In the genomic region with DNA sequence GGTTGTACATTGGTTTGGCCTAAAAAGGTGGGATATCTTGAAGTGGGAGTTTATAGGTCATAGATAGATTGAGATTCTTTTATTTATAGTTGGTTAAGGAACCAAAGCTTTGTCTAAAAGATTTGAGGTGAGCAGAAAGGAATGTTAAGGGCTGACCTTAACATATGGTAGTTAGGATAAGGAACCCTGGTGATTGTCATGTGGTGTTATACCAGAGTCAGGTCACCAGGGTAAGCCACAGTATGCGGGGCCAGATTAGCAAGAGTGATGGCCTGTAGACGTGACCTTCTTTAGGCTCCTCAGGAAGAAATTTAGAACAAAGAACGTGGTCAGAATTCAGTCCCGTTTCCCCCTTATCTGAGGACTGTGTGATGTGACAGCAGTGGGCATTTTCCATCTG, we compare ENCODE assay signal across 29 cellular contexts.
"Had no signal": no experiment of that assay in that cellular context is flagged by ENCODE, and none has a peak within 500 bp of the region (broad histone marks: within the 10 kb centered on the region; RNA-seq: fewer than 3 reads in every experiment).

No MANE protein-coding gene starts in this region.

- H3K4me1 Mint-ChIP-seq: stimulated activated effector memory CD8-positive, alpha-beta T cell treated with anti-CD3 and anti-CD28 coated beads, Interleukin-12 subunit alpha, Interleukin-12 subunit beta, amount 100 ng/mL, for 72 hours; stimulated activated memory B cell treated with anti-CD40 and anti-IgM and Interleukin-4, amounts not matched to agents 10 μg/mL and 1 μg/mL and 100 μg/mL, for 72 hours; stimulated activated naive B cell treated with anti-CD40 and anti-IgM and Interleukin-4, amounts not matched to agents 10 μg/mL and 1 μg/mL and 100 μg/mL, for 72 hours; stimulated activated naive CD8-positive, alpha-beta T cell treated with anti-CD3 and anti-CD28 coated beads, Interleukin-15, amount 100 ng/mL, for 72 hours had no signal

- H3K4me1 ChIP-seq: stomach, suprapubic skin, testis, thyroid gland, tibial nerve, transverse colon, upper lobe of right lung, uterus, vagina had no signal

- H3K27ac Mint-ChIP-seq: stimulated activated effector memory CD8-positive, alpha-beta T cell treated with anti-CD3 and anti-CD28 coated beads, Interleukin-12 subunit alpha, Interleukin-12 subunit beta, amount 100 ng/mL, for 72 hours; stimulated activated memory B cell treated with anti-CD40 and anti-IgM and Interleukin-4, amounts not matched to agents 10 μg/mL and 1 μg/mL and 100 μg/mL, for 72 hours; stimulated activated naive B cell treated with anti-CD40 and anti-IgM and Interleukin-4, amounts not matched to agents 10 μg/mL and 1 μg/mL and 100 μg/mL, for 72 hours; stimulated activated naive CD8-positive, alpha-beta T cell treated with anti-CD3 and anti-CD28 coated beads, Interleukin-15, amount 100 ng/mL, for 72 hours; stimulated activated naive CD8-positive, alpha-beta T cell treated with anti-CD3 and anti-CD28 coated beads, Interleukin-15, Interleukin-2, amounts not matched to agents 100 ng/mL and 50 ng/mL, for 24 hours; type B pancreatic cell had no signal

- H3K9me3 Mint-ChIP-seq: type B pancreatic cell had no signal

- H3K27me3 Mint-ChIP-seq: stimulated activated memory B cell treated with anti-CD40 and anti-IgM and Interleukin-4, amounts not matched to agents 10 μg/mL and 1 μg/mL and 100 μg/mL, for 72 hours; stimulated activated naive B cell treated with anti-CD40 and anti-IgM and Interleukin-4, amounts not matched to agents 10 μg/mL and 1 μg/mL and 100 μg/mL, for 72 hours; stimulated activated naive CD8-positive, alpha-beta T cell treated with anti-CD3 and anti-CD28 coated beads, Interleukin-15, amount 100 ng/mL, for 72 hours; stimulated activated naive CD8-positive, alpha-beta T cell treated with anti-CD3 and anti-CD28 coated beads, Interleukin-15, Interleukin-2, amounts not matched to agents 100 ng/mL and 50 ng/mL, for 24 hours; type B pancreatic cell had no signal

- H3K36me3 Mint-ChIP-seq: stimulated activated effector memory CD8-positive, alpha-beta T cell treated with anti-CD3 and anti-CD28 coated beads, Interleukin-12 subunit alpha, Interleukin-12 subunit beta, amount 100 ng/mL, for 72 hours; stimulated activated memory B cell treated with anti-CD40 and anti-IgM and Interleukin-4, amounts not matched to agents 10 μg/mL and 1 μg/mL and 100 μg/mL, for 72 hours; stimulated activated naive B cell treated with anti-CD40 and anti-IgM and Interleukin-4, amounts not matched to agents 10 μg/mL and 1 μg/mL and 100 μg/mL, for 72 hours; type B pancreatic cell had no signal

- H3K4me3 Mint-ChIP-seq: stimulated activated effector memory CD8-positive, alpha-beta T cell treated with anti-CD3 and anti-CD28 coated beads, Interleukin-12 subunit alpha, Interleukin-12 subunit beta, amount 100 ng/mL, for 72 hours; stimulated activated memory B cell treated with anti-CD40 and anti-IgM and Interleukin-4, amounts not matched to agents 10 μg/mL and 1 μg/mL and 100 μg/mL, for 72 hours; stimulated activated naive B cell treated with anti-CD40 and anti-IgM and Interleukin-4, amounts not matched to agents 10 μg/mL and 1 μg/mL and 100 μg/mL, for 72 hours; stimulated activated naive CD8-positive, alpha-beta T cell treated with anti-CD3 and anti-CD28 coated beads, Interleukin-15, amount 100 ng/mL, for 72 hours; stimulated activated naive CD8-positive, alpha-beta T cell treated with anti-CD3 and anti-CD28 coated beads, Interleukin-15, Interleukin-2, amounts not matched to agents 100 ng/mL and 50 ng/mL, for 24 hours; type B pancreatic cell had no signal

- DNase-seq: stimulated activated CD4-positive, alpha-beta T cell treated with anti-CD3 and anti-CD28 coated beads, Interleukin-2, amount 100 ng/mL, for 48 hours; stimulated activated CD4-positive, alpha-beta T cell treated with anti-CD3 and anti-CD28 coated beads, Interleukin-4, amount 100 ng/mL, for 1 hour; stimulated activated CD4-positive, alpha-beta T cell treated with anti-CD3 and anti-CD28 coated beads, Interleukin-4, amount 100 ng/mL, for 24 hours; stimulated activated CD4-positive, alpha-beta T cell treated with anti-CD3 and anti-CD28 coated beads, Interleukin-4, amount 100 ng/mL, for 4 hours; stimulated activated CD8-positive, alpha-beta memory T cell treated with anti-CD3 and anti-CD28 coated beads, Interleukin-4, amount 100 ng/mL, for 48 hours; stimulated activated naive B cell treated with anti-CD40 and anti-IgM and Interleukin-4, amounts not matched to agents 10 μg/mL and 1 μg/mL and 100 μg/mL, for 72 hours; stimulated activated naive CD4-positive, alpha-beta T cell; stimulated activated naive CD4-positive, alpha-beta T cell treated with Interleukin-2 at 50 U/mL for 16 hours; stimulated activated naive CD8-positive, alpha-beta T cell treated with anti-CD3 and anti-CD28 coated beads, Interleukin-15, amount 100 ng/mL, for 72 hours; stimulated activated naive CD8-positive, alpha-beta T cell treated with anti-CD3 and anti-CD28 coated beads, Interleukin-15, Interleukin-2, amounts not matched to agents 100 U/mL and 50 U/mL, for 24 hours; stomach; substantia nigra; testis; thyroid gland; tibial artery; transverse colon; trophoblast cell; upper lobe of right lung; uterus had no signal

- FAIRE-seq: urothelium cell line had no signal

- H3K36me3 ChIP-seq: stomach, suprapubic skin, thoracic aorta, thyroid gland, tibial artery, tibial nerve, transverse colon, upper lobe of left lung, upper lobe of right lung, uterus, vagina had no signal

- H3K27me3 ChIP-seq: stomach, suprapubic skin, testis, thyroid gland, tibial artery, tibial nerve, transverse colon, upper lobe of left lung, upper lobe of right lung, uterus, vagina had no signal

- H3K9me3 ChIP-seq: suprapubic skin, testis, thoracic aorta, thyroid gland, tibial artery, upper lobe of left lung, upper lobe of right lung, uterus, vagina had no signal

- H3K4me3 ChIP-seq: stomach, suprapubic skin, testis, thoracic aorta, thyroid gland, tibial artery, tibial nerve, transverse colon, upper lobe of left lung, upper lobe of right lung, uterus, vagina had no signal

- H3K27ac ChIP-seq: stomach, suprapubic skin, testis, thoracic aorta, thyroid gland, tibial artery, tibial nerve, transverse colon, upper lobe of left lung, upper lobe of right lung, uterus, vagina had no signal

- ATAC-seq: stimulated activated effector memory CD8-positive, alpha-beta T cell treated with anti-CD3 and anti-CD28 coated beads, Interleukin-12 subunit alpha, Interleukin-12 subunit beta, amount 100 ng/mL, for 72 hours; stimulated activated memory B cell treated with anti-CD40 and anti-IgM and Interleukin-4, amounts not matched to agents 10 μg/mL and 1 μg/mL and 100 μg/mL, for 72 hours; stimulated activated naive B cell treated with anti-CD40 and anti-IgM and Interleukin-4, amounts not matched to agents 10 μg/mL and 1 μg/mL and 100 μg/mL, for 72 hours; stimulated activated naive CD8-positive, alpha-beta T cell treated with anti-CD3 and anti-CD28 coated beads, Interleukin-15, amount 100 ng/mL, for 72 hours; stimulated activated naive CD8-positive, alpha-beta T cell treated with anti-CD3 and anti-CD28 coated beads, Interleukin-15, Interleukin-2, amounts not matched to agents 100 U/mL and 50 U/mL, for 24 hours had no signal
